In the genomic region with DNA sequence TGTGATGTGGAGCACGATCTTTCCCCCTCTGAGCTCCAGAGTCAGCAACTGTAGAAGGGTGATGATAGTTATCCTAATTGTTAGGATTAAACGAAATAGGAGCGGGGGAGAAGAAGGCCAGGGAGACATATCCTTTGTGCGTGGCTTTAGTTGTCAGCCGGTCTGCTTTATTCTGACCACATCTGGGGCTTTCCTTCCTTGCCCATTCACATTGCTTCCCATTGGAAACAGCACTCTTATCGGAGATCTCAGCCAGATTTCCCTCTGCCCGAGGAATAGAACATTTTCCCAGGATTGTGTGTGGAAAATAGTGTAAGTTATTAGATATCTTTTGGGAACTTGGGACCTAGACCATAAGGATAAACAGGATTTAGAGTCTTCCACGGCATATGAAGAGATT, we compare ENCODE assay signal across 8 cellular contexts. TPM values are rescaled to one million over a fixed set of nuclear protein-coding genes. Genes with fewer than 3 reads are reported as not detected.
A peak's percentile ranks its signal among the peaks of the same experiment; 100 is the strongest.
DNase-seq lines count a peak whose midpoint lies in the region; ATAC-seq and TF ChIP-seq lines count a peak whose summit lies in the region.

No MANE protein-coding gene starts in this region.

- TF ChIP-seq CTCF in mammary epithelial cell (conservative IDR thresholded peaks at IDR 0.05 in 1 of 2, IDR thresholded peaks at IDR 0.05 in 1 of 2; ENCODE audit: extremely low read depth in 1 of 2, insufficient read depth in 1 of 2, low read depth in 1 of 2, low read length in 2 of 2) = no peak

- H3K9me3 Mint-ChIP-seq in stimulated activated naive CD8-positive, alpha-beta T cell treated with anti-CD3 and anti-CD28 coated beads, Interleukin-15, Interleukin-2, amounts not matched to agents 100 ng/mL and 50 ng/mL, for 24 hours = peaks cover 4% of the 10 kb centered on the region

- in situ Hi-C loops in mammary epithelial cell (cut with MboI; ENCODE audit: low sequenced_read_pairs in 2 of 2) = no loop called here

- no TSS peak for BruUV-seq in mammary epithelial cell (replicated peaks; lab: Mats Ljungman, UMichigan)

- no peak for DNase-seq in stimulated activated naive CD8-positive, alpha-beta T cell treated with anti-CD3 and anti-CD28 coated beads, Interleukin-15, Interleukin-2, amounts not matched to agents 100 U/mL and 50 U/mL, for 24 hours
- DNase-seq in mammary epithelial cell (no peak), GM03348 (ENCODE audit: low spot score) (no peak), NCI-H1092 (lab: John Stamatoyannopoulos, UW) (no peak)
- no peak for DNase-seq in stimulated activated CD4-positive, alpha-beta T cell treated with anti-CD3 and anti-CD28 coated beads, Interleukin-15, amount 100 ng/mL, for 24 hours

- H3K36me3 ChIP-seq in mammary epithelial cell (ENCODE audit: insufficient read depth, low read length) (no peaks in the 10 kb centered on the region), muscle layer of duodenum (ENCODE audit: control insufficient read depth in 1 of 2, insufficient read depth in 2 of 2, low read length in 2 of 2) (no peaks in the 10 kb centered on the region)

- peak overlapping the region; percentile 91 for H3K4me2 ChIP-seq in mammary epithelial cell (ENCODE audit: insufficient read depth, low read depth, low read length)

- no peaks in the 10 kb centered on the region for H4K20me1 ChIP-seq in mammary epithelial cell (ENCODE audit: insufficient read depth, low read length)

- H3K4me1 ChIP-seq in mammary epithelial cell (ENCODE audit: insufficient read depth, low read length) = peaks cover 14% of the 10 kb centered on the region
- H3K4me1 ChIP-seq in muscle layer of duodenum (ENCODE audit: control insufficient read depth in 1 of 2, insufficient read depth in 2 of 2, low read length in 2 of 2) = peaks cover 13 to 25% of the 10 kb centered on the region in 2 donors

- H3K4me3 Mint-ChIP-seq in stimulated activated naive CD8-positive, alpha-beta T cell treated with anti-CD3 and anti-CD28 coated beads, Interleukin-15, Interleukin-2, amounts not matched to agents 100 ng/mL and 50 ng/mL, for 24 hours = peak overlapping the region; percentile 93

- H3K9me3 ChIP-seq in mammary epithelial cell (replicated peaks; ENCODE audit: insufficient read depth, low read length) (no peaks in the 10 kb centered on the region), muscle layer of duodenum (ENCODE audit: control insufficient read depth in 1 of 2, low read length in 2 of 2) (no peaks in the 10 kb centered on the region)

- intact Hi-C loops in mammary epithelial cell (cut with micrococcal nuclease) = no loop called here

- no peak overlapping the region for H3K27ac Mint-ChIP-seq in stimulated activated naive CD8-positive, alpha-beta T cell treated with anti-CD3 and anti-CD28 coated beads, Interleukin-15, Interleukin-2, amounts not matched to agents 100 ng/mL and 50 ng/mL, for 24 hours

- H2AFZ ChIP-seq in mammary epithelial cell (ENCODE audit: low read depth, low read length) = no peak overlapping the region

- dilution Hi-C loops in mammary epithelial cell (cut with HindIII; ENCODE audit: low sequenced_read_pairs) = no loop called here

- CTCF ChIA-PET in mammary epithelial cell (lab: Charles Lee; ENCODE audit: low non-redundant PET) = no interaction called here

- H3K9ac ChIP-seq in mammary epithelial cell (ENCODE audit: insufficient read depth, low read length) = no peak overlapping the region

- 90% methylated on average over 8 of the region's 8 CpGs for WGBS in mammary epithelial cell (ENCODE audit: low coverage, missing lambda C conversion rate)

- H3K4me3 ChIP-seq in mammary epithelial cell (replicated peaks in 1 of 3; ENCODE audit: insufficient read depth in 1 of 3, low read depth in 2 of 3, low read length in 3 of 3) = peak overlapping the region; percentile 67 to 79 (median 69)
- H3K4me3 ChIP-seq in muscle layer of duodenum (ENCODE audit: low read depth in 1 of 2, low read length in 2 of 2) = peak overlapping the region; percentile 77 to 91

- peaks cover 17% of the 10 kb centered on the region for H3K36me3 Mint-ChIP-seq in stimulated activated naive CD8-positive, alpha-beta T cell treated with anti-CD3 and anti-CD28 coated beads, Interleukin-15, Interleukin-2, amounts not matched to agents 100 ng/mL and 50 ng/mL, for 24 hours (ENCODE audit: low read depth)

- peaks cover 7% of the 10 kb centered on the region for H3K27me3 Mint-ChIP-seq in stimulated activated naive CD8-positive, alpha-beta T cell treated with anti-CD3 and anti-CD28 coated beads, Interleukin-15, Interleukin-2, amounts not matched to agents 100 ng/mL and 50 ng/mL, for 24 hours

- H3K27ac ChIP-seq in mammary epithelial cell (ENCODE audit: insufficient read depth, low read depth, low read length) = no peak overlapping the region
- peak overlapping the region; percentile 17 for H3K27ac ChIP-seq in muscle layer of duodenum (ENCODE audit: low read length)

- no peaks in the 10 kb centered on the region for H3K27me3 ChIP-seq in mammary epithelial cell (ENCODE audit: insufficient read depth, low read length)
- H3K27me3 ChIP-seq in muscle layer of duodenum (ENCODE audit: low read depth, low read length) = no peaks in the 10 kb centered on the region

- no peak for ATAC-seq in stimulated activated naive CD8-positive, alpha-beta T cell treated with anti-CD3 and anti-CD28 coated beads, Interleukin-15, Interleukin-2, amounts not matched to agents 100 U/mL and 50 U/mL, for 24 hours
- ATAC-seq in HG02885 (IDR thresholded peaks at IDR 0.05; ENCODE audit: poor library complexity, unreplicated experiment) = no peak

- H3K79me2 ChIP-seq in mammary epithelial cell (ENCODE audit: insufficient read depth, low read length) = peaks cover 59% of the 10 kb centered on the region

- peaks cover 62% of the 10 kb centered on the region for H3K4me1 Mint-ChIP-seq in stimulated activated naive CD8-positive, alpha-beta T cell treated with anti-CD3 and anti-CD28 coated beads, Interleukin-15, Interleukin-2, amounts not matched to agents 100 ng/mL and 50 ng/mL, for 24 hours (ENCODE audit: low read depth)

RNA-seq across cellular contexts. Expression of gene RALB, which starts 1.5 kb away (rescaled TPM):
- 10 to 100 TPM; 34.0 to 49.8 TPM for total RNA-seq in mammary epithelial cell
- polyA plus RNA-seq in mammary epithelial cell = 52.5 TPM
- 11.8 TPM for polyA minus RNA-seq in mammary epithelial cell

RNA-seq across cellular contexts. Expression of gene TMEM185B, which starts 31.0 kb away (rescaled TPM):
- total RNA-seq in mammary epithelial cell = 10 to 100 TPM; 30.2 to 45.7 TPM
- polyA plus RNA-seq in mammary epithelial cell = 29.3 TPM
- polyA minus RNA-seq in mammary epithelial cell = 32.7 TPM
